ENCODE assay signal across 1 cellular context in genomic region chr9:127402401-127403090, GRCh38.
TF ChIP-seq lines count a peak whose summit lies in the region.

No MANE protein-coding gene starts in this region.

TF ChIP-seq in HepG2, 621 proteins besides CTCF, POLR2A, EP300 and RAD21:
- TF ChIP-seq ZNF207 (IDR thresholded peaks at IDR 0.05; ENCODE audit: borderline replicate concordance): no peak
- TF ChIP-seq ZNF547 (CRISPR knock-in tag; IDR thresholded peaks at IDR 0.05): no peak
- no peak for TF ChIP-seq ZNF652 (CRISPR knock-in tag; IDR thresholded peaks at IDR 0.05; ENCODE audit: borderline replicate concordance, low read depth)
- TF ChIP-seq NFE2L2 (IDR thresholded peaks at IDR 0.05; ENCODE audit: low read length): no peak
- no peak for TF ChIP-seq PHF21A (CRISPR knock-in tag; IDR thresholded peaks at IDR 0.05)
- TF ChIP-seq STAG1 (CRISPR knock-in tag; IDR thresholded peaks at IDR 0.05): no peak
- TF ChIP-seq NFE2 (CRISPR knock-in tag; IDR thresholded peaks at IDR 0.05): no peak
- peak; percentile 85 for TF ChIP-seq AGO2 (optimal IDR thresholded peaks at IDR 0.05; ENCODE audit: low read depth, low read length)
- no peak for TF ChIP-seq FOXA1 (IDR thresholded peaks at IDR 0.05)
- no peak for TF ChIP-seq FOXA1 (CRISPR knock-in tag; IDR thresholded peaks at IDR 0.05)
- TF ChIP-seq AKAP8 (CRISPR knock-in tag; IDR thresholded peaks at IDR 0.05): no peak
- TF ChIP-seq ETV6 (CRISPR knock-in tag; conservative IDR thresholded peaks at IDR 0.05): no peak
- TF ChIP-seq RBAK (CRISPR knock-in tag; IDR thresholded peaks at IDR 0.05): no peak
- TF ChIP-seq ZMYM4 (CRISPR knock-in tag; IDR thresholded peaks at IDR 0.05): no peak
- no peak for TF ChIP-seq ZNF432 (CRISPR knock-in tag; IDR thresholded peaks at IDR 0.05; ENCODE audit: borderline replicate concordance)
- no peak for TF ChIP-seq HDAC2 (CRISPR knock-in tag; IDR thresholded peaks at IDR 0.05)
- TF ChIP-seq PAF1 (CRISPR knock-in tag; IDR thresholded peaks at IDR 0.05): no peak
- no peak for TF ChIP-seq TSC22D2 (CRISPR knock-in tag; IDR thresholded peaks at IDR 0.05; ENCODE audit: borderline replicate concordance)
- no peak for TF ChIP-seq HNRNPK (IDR thresholded peaks at IDR 0.05; ENCODE audit: low read depth, low read length, poor library complexity, severe bottlenecking)
- no peak for TF ChIP-seq ZNF570 (CRISPR knock-in tag; IDR thresholded peaks at IDR 0.05; ENCODE audit: borderline replicate concordance)
- TF ChIP-seq ARID2 (CRISPR knock-in tag; IDR thresholded peaks at IDR 0.05; ENCODE audit: borderline replicate concordance): no peak
- TF ChIP-seq LBX2 (CRISPR knock-in tag; IDR thresholded peaks at IDR 0.05; ENCODE audit: borderline replicate concordance): no peak
- TF ChIP-seq ELF4 (CRISPR knock-in tag; IDR thresholded peaks at IDR 0.05; ENCODE audit: borderline replicate concordance): no peak
- 0 out of 2 replicates have a peak, but pooled peaks have one; percentile 40 for TF ChIP-seq POLR2AphosphoS2 (IDR thresholded peaks at IDR 0.05; ENCODE audit: low read depth, low read length)
- TF ChIP-seq DPF2 (CRISPR knock-in tag; IDR thresholded peaks at IDR 0.05; ENCODE audit: borderline replicate concordance, low read depth): no peak
- no peak for TF ChIP-seq MIXL1 (CRISPR knock-in tag; IDR thresholded peaks at IDR 0.05)
- TF ChIP-seq ZNF567 (CRISPR knock-in tag; IDR thresholded peaks at IDR 0.05; ENCODE audit: borderline replicate concordance): no peak
- TF ChIP-seq ZFAT (CRISPR knock-in tag; conservative IDR thresholded peaks at IDR 0.05): no peak
- no peak for TF ChIP-seq PBX2 (CRISPR knock-in tag; IDR thresholded peaks at IDR 0.05)
- no peak for TF ChIP-seq YEATS4 (CRISPR knock-in tag; IDR thresholded peaks at IDR 0.05; ENCODE audit: borderline replicate concordance)
- TF ChIP-seq ZNF256 (CRISPR knock-in tag; conservative IDR thresholded peaks at IDR 0.05): no peak
- no peak for TF ChIP-seq ATRX (CRISPR knock-in tag; IDR thresholded peaks at IDR 0.05; ENCODE audit: borderline replicate concordance)
- TF ChIP-seq ZFP36 (IDR thresholded peaks at IDR 0.05; ENCODE audit: borderline replicate concordance, low read depth, low read length, partially characterized antibody): no peak
- no peak for TF ChIP-seq FOXP4 (CRISPR knock-in tag; IDR thresholded peaks at IDR 0.05)
- no peak for TF ChIP-seq ZNF136 (CRISPR knock-in tag; IDR thresholded peaks at IDR 0.05; ENCODE audit: low read depth)
- TF ChIP-seq ZBTB7B (CRISPR knock-in tag; IDR thresholded peaks at IDR 0.05): no peak
- TF ChIP-seq ZNF564 (CRISPR knock-in tag; IDR thresholded peaks at IDR 0.05): no peak
- no peak for TF ChIP-seq ZNF572 (CRISPR knock-in tag; IDR thresholded peaks at IDR 0.05)
- TF ChIP-seq POLR2G (IDR thresholded peaks at IDR 0.05; ENCODE audit: low read depth, low read length): peak; percentile 46; the same call in 1 of the 2 replicates
- peak; percentile 92 to 95 for TF ChIP-seq MAFK (conservative IDR thresholded peaks at IDR 0.05 in 1 of 2, IDR thresholded peaks at IDR 0.05 in 1 of 2; ENCODE audit: low read length in 2 of 2)
- no peak for TF ChIP-seq ZNF75D (CRISPR knock-in tag; IDR thresholded peaks at IDR 0.05; ENCODE audit: borderline replicate concordance)
- no peak for TF ChIP-seq MYC (CRISPR knock-in tag; IDR thresholded peaks at IDR 0.05; ENCODE audit: borderline replicate concordance)
- TF ChIP-seq CHD2 (IDR thresholded peaks at IDR 0.05; ENCODE audit: low read depth, low read length): no peak
- TF ChIP-seq THAP11 (CRISPR knock-in tag; IDR thresholded peaks at IDR 0.05): no peak
- no peak for TF ChIP-seq ZNF275 (CRISPR knock-in tag; IDR thresholded peaks at IDR 0.05; ENCODE audit: borderline replicate concordance)
- no peak for TF ChIP-seq SP1 (IDR thresholded peaks at IDR 0.05)
- TF ChIP-seq SP1 (CRISPR knock-in tag; IDR thresholded peaks at IDR 0.05): no peak
- no peak for TF ChIP-seq MTERF4 (CRISPR knock-in tag; IDR thresholded peaks at IDR 0.05)
- TF ChIP-seq REPIN1 (CRISPR knock-in tag; IDR thresholded peaks at IDR 0.05; ENCODE audit: borderline replicate concordance, low read depth): no peak
- TF ChIP-seq WIZ (CRISPR knock-in tag; IDR thresholded peaks at IDR 0.05): no peak
- no peak for TF ChIP-seq NFATC3 (CRISPR knock-in tag; IDR thresholded peaks at IDR 0.05)
- TF ChIP-seq MAFF (IDR thresholded peaks at IDR 0.05; ENCODE audit: low read depth, low read length): peak; percentile 90
- TF ChIP-seq HNRNPL (IDR thresholded peaks at IDR 0.05; ENCODE audit: low read depth, low read length): 0 out of 2 replicates have a peak, but pooled peaks have one; percentile 28
- no peak for TF ChIP-seq ZBTB46 (CRISPR knock-in tag; IDR thresholded peaks at IDR 0.05; ENCODE audit: borderline replicate concordance)
- no peak for TF ChIP-seq ZNF687 (CRISPR knock-in tag; IDR thresholded peaks at IDR 0.05)
- TF ChIP-seq THYN1 (CRISPR knock-in tag; IDR thresholded peaks at IDR 0.05; ENCODE audit: borderline replicate concordance, low read depth): no peak
- peak; percentile 81 for TF ChIP-seq RBFOX2 (IDR thresholded peaks at IDR 0.05; ENCODE audit: low read depth, low read length)
- no peak for TF ChIP-seq THAP7 (CRISPR knock-in tag; IDR thresholded peaks at IDR 0.05)
- TF ChIP-seq KLF11 (CRISPR knock-in tag; IDR thresholded peaks at IDR 0.05): no peak
- TF ChIP-seq ZFYVE20 (CRISPR knock-in tag; IDR thresholded peaks at IDR 0.05; ENCODE audit: borderline replicate concordance, low read depth): no peak
- TF ChIP-seq RFX3 (CRISPR knock-in tag; IDR thresholded peaks at IDR 0.05): no peak
